26 cellular contexts compared by ENCODE assay signal in genomic region chr5:166992874-166993722, GRCh38. TPM values are rescaled to one million over a fixed set of nuclear protein-coding genes. Genes with fewer than 3 reads are reported as not detected.
DNase-seq lines count a peak whose midpoint lies in the region; ATAC-seq and TF ChIP-seq lines count a peak whose summit lies in the region.
"Had no signal": no experiment of that assay in that cellular context is flagged by ENCODE, and none has a peak within 500 bp of the region (broad histone marks: within the 10 kb centered on the region; RNA-seq: fewer than 3 reads in every experiment).

No MANE protein-coding gene starts in this region.

- no peak overlapping the region for H3K4me3 Mint-ChIP-seq in WTC11
- H3K4me3 Mint-ChIP-seq: activated CD8-positive, alpha-beta T cell treated with anti-CD3 and anti-CD28 coated beads, Interleukin-2, amount 10 ng/mL, durations not matched to agents 7 days and 5 days; activated naive CD8-positive, alpha-beta T cell; stimulated activated naive CD8-positive, alpha-beta T cell treated with anti-CD3 and anti-CD28 coated beads, Interleukin-15, Interleukin-2, amounts not matched to agents 100 ng/mL and 50 ng/mL, for 24 hours had no signal

- DNase-seq in WTC11 (ENCODE audit: low spot score), result no peak
- DNase-seq in esophagus muscularis mucosa (ENCODE audit: extremely low spot score), result no peak
- peak; percentile 31 for DNase-seq in occipital lobe (lab: John Stamatoyannopoulos, UW)
- no peak for DNase-seq in activated naive CD4-positive, alpha-beta T cell treated with Interleukin-2 at 50 U/mL for 16 hours
- no peak for DNase-seq in erythroblast (lab: John Stamatoyannopoulos, UW)
- no peak for DNase-seq in NOMO-1 treated with dmso at 0.1 percent for 144 hours (lab: John Stamatoyannopoulos, UW; ENCODE audit: unreplicated experiment)
- DNase-seq: activated CD8-positive, alpha-beta T cell treated with anti-CD3 and anti-CD28 coated beads, Interleukin-2, amount 10 ng/mL, durations not matched to agents 7 days and 5 days; activated T-cell treated with anti-CD3 and anti-CD28 coated beads for 4 hours; effector CD4-positive, alpha-beta T cell; EL; foreskin melanocyte; left cardiac atrium; mammary epithelial cell; NCI-H1048; NCI-H1694 treated with DMSO at 0.1 percent for 48 hours; NCI-H2171 treated with DMSO at 0.1 percent for 48 hours; NCI-H524; NK-92 treated with Interleukin-12 subunit alpha and Interleukin-12 subunit beta, amount 100 ng/mL, for 24 hours; psoas muscle; Right ventricle myocardium superior; T-helper 2 cell had no signal

- H3K36me3 Mint-ChIP-seq in WTC11, result no peaks in the 10 kb centered on the region
- H3K36me3 Mint-ChIP-seq: activated naive CD8-positive, alpha-beta T cell had no signal

- TF ChIP-seq CTCF in WTC11 (IDR thresholded peaks at IDR 0.05), result no peak
- TF ChIP-seq CTCF in esophagus muscularis mucosa (IDR thresholded peaks at IDR 0.05), result no peak

- H3K4me3 ChIP-seq in esophagus muscularis mucosa, result peak overlapping the region in 3 of 4 donors; percentile 15 to 27 (median 25)
- H3K4me3 ChIP-seq: psoas muscle, tibial nerve had no signal

- TF ChIP-seq POLR2A in esophagus muscularis mucosa (IDR thresholded peaks at IDR 0.05; ENCODE audit: low read depth) (no peak), erythroblast (IDR thresholded peaks at IDR 0.05; ENCODE audit: low read length) (no peak)

- intact Hi-C loops in esophagus muscularis mucosa (cut with DNase I), result no loop called here

- no peaks in the 10 kb centered on the region for H3K36me3 ChIP-seq in esophagus muscularis mucosa
- H3K36me3 ChIP-seq: neutrophil, tibial nerve had no signal

- peak; percentile 56 for ATAC-seq in WTC11
- no peak for ATAC-seq in HG02571 (IDR thresholded peaks at IDR 0.05; ENCODE audit: unreplicated experiment)
- ATAC-seq: activated CD8-positive, alpha-beta T cell treated with anti-CD3 and anti-CD28 coated beads, Interleukin-2, amount 10 ng/mL, durations not matched to agents 7 days and 5 days; psoas muscle had no signal

- H3K27me3 ChIP-seq in esophagus muscularis mucosa, result no peaks in the 10 kb centered on the region
- H3K27me3 ChIP-seq: neutrophil, tibial nerve had no signal

- H3K9me3 ChIP-seq in esophagus muscularis mucosa, result no peaks in the 10 kb centered on the region
- H3K9me3 ChIP-seq: neutrophil, psoas muscle, tibial nerve had no signal

- POLR2A ChIA-PET in WTC11 (lab: Charles Lee), result interaction anchor here (0.8 kb wide), 1 partner anchor 14 kb away, joined by 4 read pairs; no protein-coding TSS in a partner anchor

- peaks cover 0 to 28% (median 25%) of the 10 kb centered on the region in 4 donors for H3K4me1 ChIP-seq in esophagus muscularis mucosa
- H3K4me1 ChIP-seq: psoas muscle had no signal

- TF ChIP-seq EP300 in esophagus muscularis mucosa (IDR thresholded peaks at IDR 0.05), result no peak

- CTCF ChIA-PET in WTC11 (lab: Charles Lee), result interaction anchor here (1.7 kb wide), 1 partner anchor 37 kb away, joined by 4 read pairs; no protein-coding TSS in a partner anchor

- peaks cover 30% of the 10 kb centered on the region for H3K4me1 Mint-ChIP-seq in WTC11

- H3K9me3 Mint-ChIP-seq in WTC11, result no peaks in the 10 kb centered on the region

- peak overlapping the region; percentile 2 to 57 (median 32) for H3K27ac ChIP-seq in esophagus muscularis mucosa (replicated peaks in 1 of 4)
- H3K27ac ChIP-seq: neutrophil, psoas muscle, tibial nerve had no signal

- WGBS in esophagus muscularis mucosa, result 38% methylated on average over 11 of the region's 11 CpGs

- H3K27ac Mint-ChIP-seq in WTC11, result peak overlapping the region; percentile 4; the same call in 1 of the 2 replicates
- H3K27ac Mint-ChIP-seq: activated CD8-positive, alpha-beta T cell treated with anti-CD3 and anti-CD28 coated beads, Interleukin-2, amount 10 ng/mL, durations not matched to agents 7 days and 5 days; activated naive CD8-positive, alpha-beta T cell; stimulated activated naive CD8-positive, alpha-beta T cell treated with anti-CD3 and anti-CD28 coated beads, Interleukin-15, Interleukin-2, amounts not matched to agents 100 ng/mL and 50 ng/mL, for 24 hours had no signal

- H3K27me3 Mint-ChIP-seq in WTC11 (ENCODE audit: low read depth), result no peaks in the 10 kb centered on the region
- H3K27me3 Mint-ChIP-seq: activated naive CD8-positive, alpha-beta T cell; stimulated activated naive CD8-positive, alpha-beta T cell treated with anti-CD3 and anti-CD28 coated beads, Interleukin-15, Interleukin-2, amounts not matched to agents 100 ng/mL and 50 ng/mL, for 24 hours had no signal

TF ChIP-seq in WTC11, 78 proteins besides CTCF, POLR2A, EP300 and RAD21:
- TF ChIP-seq ERG (CRISPR knock-in tag; IDR thresholded peaks at IDR 0.05) (no peak), E2F5 (CRISPR knock-in tag; IDR thresholded peaks at IDR 0.05) (no peak), TEAD1 (CRISPR knock-in tag; IDR thresholded peaks at IDR 0.05) (no peak), ZNF423 (CRISPR knock-in tag; IDR thresholded peaks at IDR 0.05) (no peak), ATF2 (CRISPR knock-in tag; IDR thresholded peaks at IDR 0.05; ENCODE audit: borderline replicate concordance, low read depth) (no peak), ATF3 (CRISPR knock-in tag; conservative IDR thresholded peaks at IDR 0.05) (no peak), KAT7 (CRISPR knock-in tag; IDR thresholded peaks at IDR 0.05; ENCODE audit: borderline replicate concordance) (no peak), RORB (CRISPR knock-in tag; IDR thresholded peaks at IDR 0.05) (no peak), CREB1 (CRISPR knock-in tag; IDR thresholded peaks at IDR 0.05) (no peak), ESRRA (CRISPR knock-in tag; IDR thresholded peaks at IDR 0.05; ENCODE audit: borderline replicate concordance) (no peak), JAZF1 (CRISPR knock-in tag; IDR thresholded peaks at IDR 0.05) (no peak), FOXP1 (CRISPR knock-in tag; IDR thresholded peaks at IDR 0.05; ENCODE audit: borderline replicate concordance) (no peak), MXD4 (CRISPR knock-in tag; IDR thresholded peaks at IDR 0.05; ENCODE audit: borderline replicate concordance) (no peak), NFE2L1 (CRISPR knock-in tag; IDR thresholded peaks at IDR 0.05) (no peak), PREB (CRISPR knock-in tag; IDR thresholded peaks at IDR 0.05; ENCODE audit: borderline replicate concordance) (no peak), E2F1 (CRISPR knock-in tag; IDR thresholded peaks at IDR 0.05) (no peak), SP1 (CRISPR knock-in tag; conservative IDR thresholded peaks at IDR 0.05) (no peak), CREM (CRISPR knock-in tag; IDR thresholded peaks at IDR 0.05) (no peak), FOXJ3 (CRISPR knock-in tag; IDR thresholded peaks at IDR 0.05; ENCODE audit: borderline replicate concordance) (no peak)

RNA-seq across cellular contexts. Expression of gene TENM2, which starts 14.3 kb away (rescaled TPM):
- 0.69 to 1.6 TPM (median 1.4 TPM) in 3 replicates for total RNA-seq in WTC11 (2021)
- total RNA-seq in esophagus muscularis mucosa, result under 1 TPM; under 0.01 to 0.63 (median 0.42) TPM
- 37.9 TPM for total RNA-seq in occipital lobe
- total RNA-seq: activated CD8-positive, alpha-beta T cell treated with anti-CD3 and anti-CD28 coated beads, Interleukin-2, amount 10 ng/mL, durations not matched to agents 7 days and 5 days had no signal

Comparison
In these comparisons a context has a peak if more than half of its experiments do, and no peak if none do; other contexts are left out.
1. RNA of gene TENM2, which starts 14.3 kb away (total RNA-seq): 37.9 TPM in occipital lobe (single experiment); 0.69 to 1.6 TPM in WTC11 and under 0.01 to 0.63 TPM in esophagus muscularis mucosa; every median in the first group is over 10 times any median in the second.